21 cellular contexts compared by ENCODE assay signal in the genomic region with DNA sequence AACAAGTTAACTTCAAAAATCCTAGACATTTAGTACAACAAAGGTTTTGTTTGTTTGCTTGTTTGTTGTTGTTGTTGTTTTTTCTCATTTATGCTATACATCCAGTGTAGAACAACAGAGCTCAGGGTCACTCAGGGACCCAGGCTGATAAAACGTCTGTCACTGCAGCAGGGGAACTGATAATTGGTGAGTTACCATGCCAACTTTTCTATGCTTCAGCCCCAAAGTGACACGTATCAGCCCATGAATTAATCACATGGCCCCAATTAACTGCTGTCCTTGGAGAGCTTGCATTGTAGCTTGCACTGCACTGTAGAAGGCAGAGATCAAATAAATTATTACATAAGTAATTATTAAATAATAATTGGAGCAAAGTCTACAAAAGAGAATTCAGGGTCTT.
"Had no signal": no experiment of that assay in that cellular context is flagged by ENCODE, and none has a peak within 500 bp of the region (broad histone marks: within the 10 kb centered on the region; RNA-seq: fewer than 3 reads in every experiment).

No MANE protein-coding gene starts in this region.

- H3K36me3 ChIP-seq: SJSA1 had no signal

- H3K9me3 ChIP-seq: SJSA1 had no signal

- H3K27me3 ChIP-seq: SJSA1 had no signal

- H3K27ac Mint-ChIP-seq: IgD-negative memory B cell had no signal

- H3K4me1 Mint-ChIP-seq: IgD-negative memory B cell had no signal

- ATAC-seq: K562, Panc1, PC-3 had no signal

- H3K4me3 ChIP-seq: K562, SJSA1, SK-N-MC had no signal

- H3K36me3 Mint-ChIP-seq: IgD-negative memory B cell had no signal

- H3K4me2 ChIP-seq: KMS-11 had no signal

- H3K4me3 Mint-ChIP-seq: IgD-negative memory B cell had no signal

- H3K4me1 ChIP-seq: SJSA1 had no signal

- H3K27ac ChIP-seq: HL-60, KMS-11, RWPE1, SJSA1, SK-N-MC had no signal

- DNase-seq: Kasumi-1, MM.1S, NCI-H1092 treated with DMSO at 0.1 percent for 48 hours, NCI-H1436, NCI-H1694 treated with DMSO at 0.1 percent for 48 hours, NCI-H1930, NCI-H2081, NCI-H2107, NCI-H2227 treated with DMSO at 0.1 percent for 48 hours, NCI-H524, NCI-H526 treated with DMSO at 0.1 percent for 48 hours, PC-3, SIG-M5 had no signal
